Comparison of ENCODE assay signal across 33 cellular contexts in the genomic region with DNA sequence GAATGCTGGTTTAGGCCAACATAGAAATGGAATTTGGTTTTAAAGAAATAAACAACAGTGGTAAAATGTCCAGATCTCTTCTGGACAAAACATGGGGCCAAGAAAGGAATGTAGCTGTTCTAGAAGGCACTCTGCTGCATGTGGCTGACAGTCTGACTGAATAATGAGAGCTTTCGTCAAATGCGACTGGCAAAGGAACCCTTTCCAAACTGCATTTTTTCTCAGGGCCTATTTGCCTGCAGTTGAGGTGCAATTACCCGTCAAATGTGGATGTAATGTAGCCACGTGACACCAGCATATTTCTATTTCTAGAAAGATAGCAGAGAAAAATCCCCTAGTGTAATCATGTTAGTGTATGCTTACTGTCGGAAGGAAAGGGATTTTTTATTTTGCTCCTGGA.
"Had no signal": no experiment of that assay in that cellular context is flagged by ENCODE, and none has a peak within 500 bp of the region (broad histone marks: within the 10 kb centered on the region; RNA-seq: fewer than 3 reads in every experiment).

No MANE protein-coding gene starts in this region.

- H3K4me3 ChIP-seq: MG63 had no signal

- H3K9ac ChIP-seq: KMS-11 had no signal

- H3K27me3 ChIP-seq: MG63 had no signal

- H3K36me3 ChIP-seq: MG63 had no signal

- DNase-seq: Karpas-422, Kasumi-1, KBM-7, KG1, MG63, MM.1S, MV-4-11, NCI-H1048, NCI-H1092, NCI-H1092 treated with DMSO at 0.1 percent for 48 hours, NCI-H1105, NCI-H1417 treated with DMSO at 0.1 percent for 48 hours, NCI-H1436, NCI-H1436 treated with DMSO at 0.1 percent for 48 hours, NCI-H146, NCI-H1694, NCI-H1694 treated with DMSO at 0.1 percent for 48 hours, NCI-H187, NCI-H187 treated with DMSO at 0.1 percent for 48 hours, NCI-H1930, NCI-H2029, NCI-H2029 treated with DMSO at 0.1 percent for 48 hours, NCI-H2081, NCI-H2081 treated with DMSO at 0.1 percent for 48 hours, NCI-H2107, NCI-H2171, NCI-H2171 treated with DMSO at 0.1 percent for 48 hours, NCI-H2227 treated with DMSO at 0.1 percent for 48 hours, NCI-H226, NCI-H345, NCI-H446, NCI-H446 treated with DMSO at 0.1 percent for 48 hours had no signal

- H3K9me3 ChIP-seq: MG63 had no signal

- H3K27ac ChIP-seq: KMS-11 had no signal

- H3K4me2 ChIP-seq: KMS-11 had no signal
